1 cellular context compared by ENCODE assay signal in genomic region chr13:48783181-48783630, GRCh38.
TF ChIP-seq lines count a peak whose summit lies in the region.

No MANE protein-coding gene starts in this region.

TF ChIP-seq in A549, 52 proteins besides CTCF, POLR2A, EP300 and RAD21 (continued from another document):
- TF ChIP-seq REST (IDR thresholded peaks at IDR 0.05) (no peak), JUN (IDR thresholded peaks at IDR 0.05) (peak; percentile 85 to 91; a peak in 4 of 5 replicates), BHLHE40 (IDR thresholded peaks at IDR 0.05; ENCODE audit: low read depth, low read length) (0 out of 2 replicates have a peak, but pooled peaks have one; percentile 36), CBX8 (IDR thresholded peaks at IDR 0.05) (no peak), MAX (IDR thresholded peaks at IDR 0.05) (peak; percentile 27), RFX5 (IDR thresholded peaks at IDR 0.05) (no peak), CEBPB (IDR thresholded peaks at IDR 0.05) (peak; percentile 89 to 92), JUNB (IDR thresholded peaks at IDR 0.05) (peak; percentile 84), GATA3 (IDR thresholded peaks at IDR 0.05; ENCODE audit: borderline replicate concordance) (peak; percentile 81), BCL3 (IDR thresholded peaks at IDR 0.05) (peak; percentile 84; the same call in 2 of the 3 replicates), ESRRA (IDR thresholded peaks at IDR 0.05; ENCODE audit: borderline replicate concordance, low read length) (no peak), SMC3 (IDR thresholded peaks at IDR 0.05) (peak; percentile 50; the same call in 2 of the 3 replicates), USF2 (IDR thresholded peaks at IDR 0.05) (peak; percentile 61), FOSL2 (IDR thresholded peaks at IDR 0.05) (peak; percentile 55; the same call in 1 of the 2 replicates), FOSL2 (CRISPR knock-in tag; IDR thresholded peaks at IDR 0.05) (peak; percentile 82), ZNF302 (CRISPR knock-in tag; IDR thresholded peaks at IDR 0.05) (no peak), KDM1A (IDR thresholded peaks at IDR 0.05; ENCODE audit: low read depth) (no peak), HOXB5 (CRISPR knock-in tag; IDR thresholded peaks at IDR 0.05) (peak; percentile 69; the same call in 1 of the 2 replicates), HES2 (IDR thresholded peaks at IDR 0.05) (peak; percentile 92)
TF ChIP-seq in A549: peak in this region for 12.
